9 cellular contexts compared by ENCODE assay signal in the genomic region with DNA sequence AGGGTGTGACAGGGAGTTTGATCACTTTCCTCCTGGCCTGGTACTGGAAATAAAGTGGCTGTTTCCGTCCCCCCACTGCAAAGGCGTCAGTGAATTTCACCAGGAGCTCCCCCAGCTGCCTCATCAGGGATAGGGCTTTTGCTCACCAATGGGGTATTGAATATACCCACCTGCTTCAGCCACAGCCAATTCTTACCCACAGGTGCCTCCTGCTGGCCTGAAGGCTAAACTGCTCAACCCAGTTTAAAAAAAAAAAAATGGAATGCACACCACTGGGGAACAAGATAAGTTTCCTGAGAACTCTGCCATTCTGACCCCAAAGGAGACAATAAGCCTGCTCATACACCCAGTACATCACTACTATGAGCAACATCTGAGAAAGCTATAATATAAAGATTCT.
DNase-seq lines count a peak whose midpoint lies in the region; ATAC-seq and TF ChIP-seq lines count a peak whose summit lies in the region.
"Had no signal": no experiment of that assay in that cellular context is flagged by ENCODE, and none has a peak within 500 bp of the region (broad histone marks: within the 10 kb centered on the region; RNA-seq: fewer than 3 reads in every experiment).

No MANE protein-coding gene starts in this region.

- H3K4me3 Mint-ChIP-seq in glutamatergic neuron (ENCODE audit: unreplicated experiment) = no peak overlapping the region
- H3K4me3 Mint-ChIP-seq: activated CD4-positive, alpha-beta memory T cell treated with anti-CD3 and anti-CD28 coated beads for 36 hours had no signal

- ATAC-seq in GM21423 (IDR thresholded peaks at IDR 0.05; ENCODE audit: unreplicated experiment) (peak; percentile 39), HG02970 (IDR thresholded peaks at IDR 0.05; ENCODE audit: low FRiP score, unreplicated experiment) (no peak), HG03280 (IDR thresholded peaks at IDR 0.05; ENCODE audit: unreplicated experiment) (no peak)

- peaks cover 5% of the 10 kb centered on the region for H3K27me3 Mint-ChIP-seq in glutamatergic neuron (ENCODE audit: unreplicated experiment)

- DNase-seq in GM12864 (ENCODE audit: low read depth) (no peak), HT-29 (ENCODE audit: low spot score) (peak; percentile 12), glutamatergic neuron (peak; percentile 31), NCI-H345 treated with DMSO at 0.1 percent for 48 hours (lab: John Stamatoyannopoulos, UW; ENCODE audit: unreplicated experiment) (no peak)
- no peak for DNase-seq in activated effector memory CD4-positive, alpha-beta T cell treated with Interleukin-2 at 50 U/mL for 16 hours
- DNase-seq: activated CD4-positive, alpha-beta memory T cell treated with anti-CD3 and anti-CD28 coated beads for 36 hours had no signal

- TF ChIP-seq CTCF in GM12864 (IDR thresholded peaks at IDR 0.05; ENCODE audit: low read depth, low read length, missing control alignments) (peak; percentile 70), glutamatergic neuron (IDR thresholded peaks at IDR 0.05; ENCODE audit: partially characterized antibody, unreplicated experiment) (peak; percentile 65)

- no peaks in the 10 kb centered on the region for H3K4me1 Mint-ChIP-seq in glutamatergic neuron (ENCODE audit: low read depth, unreplicated experiment)

- no peak overlapping the region for H3K27ac Mint-ChIP-seq in glutamatergic neuron (ENCODE audit: unreplicated experiment)
- H3K27ac Mint-ChIP-seq: activated CD4-positive, alpha-beta memory T cell treated with anti-CD3 and anti-CD28 coated beads for 36 hours had no signal

- no peak overlapping the region for H3K4me3 ChIP-seq in GM12864 (ENCODE audit: low read depth, low read length)

- H3K36me3 Mint-ChIP-seq in glutamatergic neuron (ENCODE audit: unreplicated experiment) = no peaks in the 10 kb centered on the region
- H3K36me3 Mint-ChIP-seq: activated CD4-positive, alpha-beta memory T cell treated with anti-CD3 and anti-CD28 coated beads for 36 hours had no signal

- peaks cover 4% of the 10 kb centered on the region for H3K9me3 Mint-ChIP-seq in glutamatergic neuron (ENCODE audit: unreplicated experiment)

Comparison
In these comparisons a context has a peak if more than half of its experiments do, and no peak if none do; other contexts are left out.
1. DNase-seq: peak in HT-29 (single experiment) and glutamatergic neuron (single experiment); none in GM12864 (single experiment), activated effector memory CD4-positive, alpha-beta T cell treated with Interleukin-2 at 50 U/mL for 16 hours (single experiment) and NCI-H345 treated with DMSO at 0.1 percent for 48 hours (single experiment).